In genomic region chr10:12729885-12730284, GRCh38 we compare ENCODE assay signal across 9 cellular contexts.
A peak's percentile ranks its signal among the peaks of the same experiment; 100 is the strongest.
DNase-seq lines count a peak whose midpoint lies in the region.
"Had no signal": no experiment of that assay in that cellular context is flagged by ENCODE, and none has a peak within 500 bp of the region (broad histone marks: within the 10 kb centered on the region; RNA-seq: fewer than 3 reads in every experiment).

No MANE protein-coding gene starts in this region.

- H3K9me3 ChIP-seq in Karpas-422 (ENCODE audit: low read length) = no peaks in the 10 kb centered on the region
- no peaks in the 10 kb centered on the region for H3K9me3 ChIP-seq in trophoblast cell (ENCODE audit: insufficient read depth, low read depth, low read length)
- H3K9me3 ChIP-seq: HAP-1 had no signal

- H3K23ac ChIP-seq in trophoblast cell (ENCODE audit: low read length) = no peak overlapping the region

- no peak overlapping the region for H2BK120ac ChIP-seq in trophoblast cell (ENCODE audit: insufficient read depth, low read length, poor library complexity)

- no peaks in the 10 kb centered on the region for H3K4me1 ChIP-seq in Karpas-422 (ENCODE audit: low read length)
- no peaks in the 10 kb centered on the region for H3K4me1 ChIP-seq in trophoblast cell (ENCODE audit: control insufficient read depth in 1 of 2, insufficient read depth in 2 of 2, low read length in 2 of 2)

- no peak overlapping the region for H4K91ac ChIP-seq in trophoblast cell (ENCODE audit: low read depth, low read length)

- no peak overlapping the region for H4K8ac ChIP-seq in trophoblast cell (ENCODE audit: low read depth, low read length)

- no peaks in the 10 kb centered on the region for H3K9me2 ChIP-seq in Karpas-422 (replicated peaks; ENCODE audit: insufficient read depth, low read length)

- H3K36me3 ChIP-seq in Karpas-422 (ENCODE audit: insufficient read depth, low read length) (no peaks in the 10 kb centered on the region), trophoblast cell (ENCODE audit: control insufficient read depth in 1 of 2, insufficient read depth in 2 of 2, low read length in 2 of 2) (no peaks in the 10 kb centered on the region)
- H3K36me3 ChIP-seq: HAP-1 had no signal

- H2BK5ac ChIP-seq in trophoblast cell (ENCODE audit: low read depth, low read length, poor library complexity) = no peak overlapping the region

- no peak overlapping the region for H2AK5ac ChIP-seq in trophoblast cell (ENCODE audit: low read length)

- H3K27ac ChIP-seq in Karpas-422 (ENCODE audit: low read length) (no peak overlapping the region), trophoblast cell (ENCODE audit: low read depth, low read length) (no peak overlapping the region)

- DNase-seq in NCI-H146 (lab: John Stamatoyannopoulos, UW) = peak; percentile 37
- no peak for DNase-seq in NCI-H146 treated with DMSO at 0.1 percent for 48 hours (lab: John Stamatoyannopoulos, UW; ENCODE audit: unreplicated experiment)
- DNase-seq in Karpas-422 = peak; percentile 81
- DNase-seq in dermis blood vessel endothelial cell = peak; percentile 53
- peak; percentile 4 to 49 for DNase-seq in trophoblast cell
- DNase-seq in hippocampal formation (lab: John Stamatoyannopoulos, UW) = no peak
- no peak for DNase-seq in dedifferentiated amniotic fluid mesenchymal stem cell (ENCODE audit: extremely low spot score)
- no peak for DNase-seq in NOMO-1 (lab: John Stamatoyannopoulos, UW; ENCODE audit: unreplicated experiment in 2 of 2)

- H2AFZ ChIP-seq in Karpas-422 (ENCODE audit: low read length) = no peak overlapping the region
- H2AFZ ChIP-seq in trophoblast cell (ENCODE audit: insufficient read depth, low read length, poor library complexity) = no peak overlapping the region

- H3K9ac ChIP-seq in Karpas-422 (ENCODE audit: low read length) (no peak overlapping the region), trophoblast cell (ENCODE audit: low read length) (no peak overlapping the region)

- WGBS in trophoblast cell (ENCODE audit: extremely low coverage, insufficient coverage, insufficient read length) = no CpG with 5 or more reads among the region's 7 CpGs

- no peak overlapping the region for H4K12ac ChIP-seq in trophoblast cell (ENCODE audit: low read depth, low read length)

- H3K79me1 ChIP-seq in trophoblast cell (ENCODE audit: low read length) = no peaks in the 10 kb centered on the region

- H3K27me3 ChIP-seq in Karpas-422 (ENCODE audit: low read length) (no peaks in the 10 kb centered on the region), trophoblast cell (ENCODE audit: insufficient read depth, low read length) (no peaks in the 10 kb centered on the region)

- H3K4ac ChIP-seq in trophoblast cell (ENCODE audit: low read depth, low read length) = no peak overlapping the region

- no peaks in the 10 kb centered on the region for H4K20me1 ChIP-seq in Karpas-422 (ENCODE audit: insufficient read depth, low read depth, low read length)

- no peak overlapping the region for H3K14ac ChIP-seq in trophoblast cell (ENCODE audit: low read length)

- H3K4me2 ChIP-seq in Karpas-422 (ENCODE audit: low read depth, low read length, poor library complexity, severe bottlenecking) (no peak overlapping the region), trophoblast cell (ENCODE audit: low read length) (no peak overlapping the region)

- no peak overlapping the region for H2BK12ac ChIP-seq in trophoblast cell (ENCODE audit: low read length)

- no peak overlapping the region for H3K4me3 ChIP-seq in Karpas-422 (ENCODE audit: low read length)
- no peak overlapping the region for H3K4me3 ChIP-seq in trophoblast cell (ENCODE audit: low read depth, low read length)
- H3K4me3 ChIP-seq: HAP-1 had no signal

- no peaks in the 10 kb centered on the region for H3K79me2 ChIP-seq in Karpas-422 (ENCODE audit: low read length)
- H3K79me2 ChIP-seq in trophoblast cell (ENCODE audit: control insufficient read depth, insufficient read depth, low read length, poor library complexity) = no peaks in the 10 kb centered on the region

- H3K18ac ChIP-seq in trophoblast cell (ENCODE audit: low read length) = no peak overlapping the region

Comparison
In these comparisons a context has a peak if more than half of its experiments do, and no peak if none do; other contexts are left out.
1. DNase-seq: peak in NCI-H146 (single experiment), Karpas-422 (single experiment), dermis blood vessel endothelial cell (single experiment) and trophoblast cell (2 of 2); none in NCI-H146 treated with DMSO at 0.1 percent for 48 hours (single experiment), hippocampal formation (0 of 2), dedifferentiated amniotic fluid mesenchymal stem cell (single experiment) and NOMO-1 (0 of 2).